In genomic region chr19:56121180-56122167, GRCh38 we compare ENCODE assay signal across 8 cellular contexts. TPM values are rescaled to one million over a fixed set of nuclear protein-coding genes. Genes with fewer than 3 reads are reported as not detected.
A peak's percentile ranks its signal among the peaks of the same experiment; 100 is the strongest.
DNase-seq lines count a peak whose midpoint lies in the region; ATAC-seq and TF ChIP-seq lines count a peak whose summit lies in the region.

TSS of gene ZNF787 (minus strand) at chr19:56121295. CDS start at chr19:56103217, 18,078 bp downstream.

- no peaks in the 10 kb centered on the region for H3K9me2 ChIP-seq in DOHH2 (replicated peaks; ENCODE audit: control insufficient read depth, low read length)
- H3K9me2 ChIP-seq in GM23338 (ENCODE audit: insufficient read depth) = no peaks in the 10 kb centered on the region

- peak within 1 kb of the TSS; percentile 87 for H3K4me2 ChIP-seq in DOHH2 (ENCODE audit: low read length)
- H3K4me2 ChIP-seq in GM23338 = peak within 1 kb of the TSS; percentile 97

- H3K9me3 ChIP-seq in DOHH2 (ENCODE audit: control insufficient read depth, insufficient read depth, low read length) = no peaks in the 10 kb centered on the region

- peaks cover 6% of the 10 kb centered on the region for H3K27me3 Mint-ChIP-seq in GM23338 (ENCODE audit: insufficient read depth, low read depth, poor library complexity)
- H3K27me3 Mint-ChIP-seq in naive thymus-derived CD8-positive, alpha-beta T cell = no peaks in the 10 kb centered on the region

- POLR2A ChIA-PET in naive thymus-derived CD8-positive, alpha-beta T cell (lab: Charles Lee) = interaction anchor here (0.5 to 4.4 kb wide), 8 partner anchors 10 to 334 kb away, joined by 3 to 76 read pairs (median 4); partner anchors contain the start of genes ZNF444 and ZSCAN5A

- H3F3A ChIP-seq in DOHH2 (ENCODE audit: control insufficient read depth, insufficient read depth) = no peaks in the 10 kb centered on the region
- no peaks in the 10 kb centered on the region; the same call in 1 of the 2 replicates for H3F3A ChIP-seq in GM23338 (replicated peaks; ENCODE audit: low read depth)

- H3K79me2 ChIP-seq in DOHH2 (ENCODE audit: control insufficient read depth, low read length) (peaks cover 42% of the 10 kb centered on the region), GM23338 (replicated peaks; ENCODE audit: insufficient read depth) (peaks cover 39% of the 10 kb centered on the region)

- H3K4me3 Mint-ChIP-seq in GM23338 = peak within 1 kb of the TSS; percentile 88
- peak within 1 kb of the TSS; percentile 85 to 97 (median 91) for H3K4me3 Mint-ChIP-seq in naive thymus-derived CD8-positive, alpha-beta T cell

- no peaks in the 10 kb centered on the region for H3K27me3 ChIP-seq in DOHH2 (ENCODE audit: control insufficient read depth, low read length)
- no peaks in the 10 kb centered on the region for H3K27me3 ChIP-seq in GM23338 (ENCODE audit: insufficient read depth)

- TF ChIP-seq CTCF in DOHH2 (IDR thresholded peaks at IDR 0.05; ENCODE audit: low read depth, low read length, poor library complexity, severe bottlenecking) (no peak), GM23338 (conservative IDR thresholded peaks at IDR 0.05; ENCODE audit: low read depth in 2 of 2) (no peak)

- peak within 1 kb of the TSS; percentile 83 for H3K27ac ChIP-seq in DOHH2 (ENCODE audit: low read depth, low read length)
- peak within 1 kb of the TSS; percentile 88 for H3K27ac ChIP-seq in GM23338 (ENCODE audit: low read depth)

- peak; percentile 98 for DNase-seq in GM23338 (ENCODE audit: low spot score)
- DNase-seq in LHCN-M2 (ENCODE audit: low read depth) = peak; percentile 96
- DNase-seq in RPMI8226 = peak; percentile 98
- DNase-seq in activated T-helper 1 cell treated with anti-CD3 and anti-CD28 coated beads, Interleukin-2, amount 50 U/mL, for 16 hours (ENCODE audit: low read depth in 1 of 2, low spot score in 1 of 2) = peak; percentile 93 to 97
- peak; percentile 98 for DNase-seq in fibroblast of gingiva (ENCODE audit: low read depth)
- peak; percentile 94 to 99 (median 96) for DNase-seq in naive thymus-derived CD8-positive, alpha-beta T cell
- DNase-seq in stimulated activated naive CD4-positive, alpha-beta T cell (lab: John Stamatoyannopoulos, UW) = peak; percentile 91 to 97 (median 94)

- H3K4me3 ChIP-seq in DOHH2 (ENCODE audit: low read length) = peak within 1 kb of the TSS; percentile 88
- H3K4me3 ChIP-seq in GM23338 = peak within 1 kb of the TSS; percentile 93

- H3K36me3 ChIP-seq in DOHH2 (ENCODE audit: control insufficient read depth, low read length) = peaks cover 32% of the 10 kb centered on the region
- H3K36me3 ChIP-seq in GM23338 (ENCODE audit: insufficient read depth) = no peaks in the 10 kb centered on the region; the same call in 1 of the 2 replicates

- H3K4me1 Mint-ChIP-seq in GM23338 = peaks cover 29% of the 10 kb centered on the region
- peaks cover 13 to 47% (median 38%) of the 10 kb centered on the region in 4 donors for H3K4me1 Mint-ChIP-seq in naive thymus-derived CD8-positive, alpha-beta T cell

- H4K20me1 ChIP-seq in DOHH2 (ENCODE audit: control insufficient read depth, insufficient read depth, low read depth, low read length) = 0 out of 2 replicates have a peak, but pooled peaks cover 2% of the 10 kb centered on the region
- peaks cover 9% of the 10 kb centered on the region; the same call in 1 of the 2 replicates for H4K20me1 ChIP-seq in GM23338 (replicated peaks; ENCODE audit: insufficient read depth)

- H3K36me3 Mint-ChIP-seq in GM23338 (ENCODE audit: low read depth) = peaks cover 15% of the 10 kb centered on the region
- H3K36me3 Mint-ChIP-seq in naive thymus-derived CD8-positive, alpha-beta T cell = no peaks in the 10 kb centered on the region

- H3K9me3 Mint-ChIP-seq in GM23338 = no peaks in the 10 kb centered on the region; the same call in 2 of the 3 replicates
- H3K9me3 Mint-ChIP-seq in naive thymus-derived CD8-positive, alpha-beta T cell = no peaks in the 10 kb centered on the region

- H3K4me1 ChIP-seq in DOHH2 (ENCODE audit: control insufficient read depth, low read length) (peaks cover 34% of the 10 kb centered on the region), GM23338 (ENCODE audit: insufficient read depth) (peaks cover 15% of the 10 kb centered on the region)

- H2AFZ ChIP-seq in GM23338 = peak within 1 kb of the TSS; percentile 94

- peak; percentile 89 for ATAC-seq in GM23338
- ATAC-seq in naive thymus-derived CD8-positive, alpha-beta T cell = peak; percentile 85 to 91

- peak within 1 kb of the TSS; percentile 92 for H3K27ac Mint-ChIP-seq in GM23338
- H3K27ac Mint-ChIP-seq in naive thymus-derived CD8-positive, alpha-beta T cell = peak within 1 kb of the TSS; percentile 85 to 98 (median 96)

TF ChIP-seq in GM23338, 12 proteins besides CTCF, POLR2A, EP300 and RAD21 (continues in another document):
- no peak for TF ChIP-seq ZNF114 (CRISPR knock-in tag; IDR thresholded peaks at IDR 0.05)
- TF ChIP-seq POLR2AphosphoS5 (IDR thresholded peaks at IDR 0.05; ENCODE audit: low read depth) = peak; percentile 43
- peak; percentile 70 for TF ChIP-seq CREB1 (CRISPR knock-in tag; IDR thresholded peaks at IDR 0.05; ENCODE audit: low read depth)
- TF ChIP-seq ETS1 (IDR thresholded peaks at IDR 0.05) = peak; percentile 73
- TF ChIP-seq, protein P1, sequence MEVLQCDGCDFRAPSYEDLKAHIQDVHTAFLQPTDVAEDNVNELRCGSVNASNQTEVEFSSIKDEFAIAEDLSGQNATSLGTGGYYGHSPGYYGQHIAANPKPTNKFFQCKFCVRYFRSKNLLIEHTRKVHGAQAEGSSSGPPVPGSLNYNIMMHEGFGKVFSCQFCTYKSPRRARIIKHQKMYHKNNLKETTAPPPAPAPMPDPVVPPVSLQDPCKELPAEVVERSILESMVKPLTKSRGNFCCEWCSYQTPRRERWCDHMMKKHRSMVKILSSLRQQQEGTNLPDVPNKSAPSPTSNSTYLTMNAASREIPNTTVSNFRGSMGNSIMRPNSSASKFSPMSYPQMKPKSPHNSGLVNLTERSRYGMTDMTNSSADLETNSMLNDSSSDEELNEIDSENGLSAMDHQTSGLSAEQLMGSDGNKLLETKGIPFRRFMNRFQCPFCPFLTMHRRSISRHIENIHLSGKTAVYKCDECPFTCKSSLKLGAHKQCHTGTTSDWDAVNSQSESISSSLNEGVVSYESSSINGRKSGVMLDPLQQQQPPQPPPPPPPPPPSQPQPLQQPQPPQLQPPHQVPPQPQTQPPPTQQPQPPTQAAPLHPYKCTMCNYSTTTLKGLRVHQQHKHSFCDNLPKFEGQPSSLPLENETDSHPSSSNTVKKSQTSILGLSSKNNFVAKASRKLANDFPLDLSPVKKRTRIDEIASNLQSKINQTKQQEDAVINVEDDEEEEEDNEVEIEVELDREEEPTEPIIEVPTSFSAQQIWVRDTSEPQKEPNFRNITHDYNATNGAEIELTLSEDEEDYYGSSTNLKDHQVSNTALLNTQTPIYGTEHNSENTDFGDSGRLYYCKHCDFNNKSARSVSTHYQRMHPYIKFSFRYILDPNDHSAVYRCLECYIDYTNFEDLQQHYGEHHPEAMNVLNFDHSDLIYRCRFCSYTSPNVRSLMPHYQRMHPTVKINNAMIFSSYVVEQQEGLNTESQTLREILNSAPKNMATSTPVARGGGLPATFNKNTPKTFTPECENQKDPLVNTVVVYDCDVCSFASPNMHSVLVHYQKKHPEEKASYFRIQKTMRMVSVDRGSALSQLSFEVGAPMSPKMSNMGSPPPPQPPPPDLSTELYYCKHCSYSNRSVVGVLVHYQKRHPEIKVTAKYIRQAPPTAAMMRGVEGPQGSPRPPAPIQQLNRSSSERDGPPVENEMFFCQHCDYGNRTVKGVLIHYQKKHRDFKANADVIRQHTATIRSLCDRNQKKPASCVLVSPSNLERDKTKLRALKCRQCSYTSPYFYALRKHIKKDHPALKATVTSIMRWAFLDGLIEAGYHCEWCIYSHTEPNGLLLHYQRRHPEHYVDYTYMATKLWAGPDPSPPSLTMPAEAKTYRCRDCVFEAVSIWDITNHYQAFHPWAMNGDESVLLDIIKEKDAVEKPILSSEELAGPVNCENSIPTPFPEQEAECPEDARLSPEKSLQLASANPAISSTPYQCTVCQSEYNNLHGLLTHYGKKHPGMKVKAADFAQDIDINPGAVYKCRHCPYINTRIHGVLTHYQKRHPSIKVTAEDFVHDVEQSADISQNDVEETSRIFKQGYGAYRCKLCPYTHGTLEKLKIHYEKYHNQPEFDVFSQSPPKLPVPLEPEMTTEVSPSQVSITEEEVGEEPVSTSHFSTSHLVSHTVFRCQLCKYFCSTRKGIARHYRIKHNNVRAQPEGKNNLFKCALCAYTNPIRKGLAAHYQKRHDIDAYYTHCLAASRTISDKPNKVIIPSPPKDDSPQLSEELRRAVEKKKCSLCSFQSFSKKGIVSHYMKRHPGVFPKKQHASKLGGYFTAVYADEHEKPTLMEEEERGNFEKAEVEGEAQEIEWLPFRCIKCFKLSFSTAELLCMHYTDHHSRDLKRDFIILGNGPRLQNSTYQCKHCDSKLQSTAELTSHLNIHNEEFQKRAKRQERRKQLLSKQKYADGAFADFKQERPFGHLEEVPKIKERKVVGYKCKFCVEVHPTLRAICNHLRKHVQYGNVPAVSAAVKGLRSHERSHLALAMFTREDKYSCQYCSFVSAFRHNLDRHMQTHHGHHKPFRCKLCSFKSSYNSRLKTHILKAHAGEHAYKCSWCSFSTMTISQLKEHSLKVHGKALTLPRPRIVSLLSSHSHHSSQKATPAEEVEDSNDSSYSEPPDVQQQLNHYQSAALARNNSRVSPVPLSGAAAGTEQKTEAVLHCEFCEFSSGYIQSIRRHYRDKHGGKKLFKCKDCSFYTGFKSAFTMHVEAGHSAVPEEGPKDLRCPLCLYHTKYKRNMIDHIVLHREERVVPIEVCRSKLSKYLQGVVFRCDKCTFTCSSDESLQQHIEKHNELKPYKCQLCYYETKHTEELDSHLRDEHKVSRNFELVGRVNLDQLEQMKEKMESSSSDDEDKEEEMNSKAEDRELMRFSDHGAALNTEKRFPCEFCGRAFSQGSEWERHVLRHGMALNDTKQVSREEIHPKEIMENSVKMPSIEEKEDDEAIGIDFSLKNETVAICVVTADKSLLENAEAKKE (CRISPR knock-in tag; IDR thresholded peaks at IDR 0.05) = no peak
- no peak for TF ChIP-seq ZNF331 (CRISPR knock-in tag; IDR thresholded peaks at IDR 0.05; ENCODE audit: low read depth)

RNA-seq across cellular contexts. Expression of gene ZNF787, which starts in this region (rescaled TPM):
- 35.3 and 44.6 TPM in 2 replicates for total RNA-seq in GM23338 (2014; rRNA removed; shearing (Covaris generic))
- 12.5 and 15.9 TPM in 2 replicates for polyA plus RNA-seq in GM23338 (2016; fragmentation: Nextera tagmentation; extraction: Ambion mirVana)
- total RNA-seq in LHCN-M2 (2014; rRNA removed) = 25.8 and 26.9 TPM in 2 replicates
- 27.7 TPM for polyA plus RNA-seq in LHCN-M2 (2012)
- 10 to 100 TPM; 29.3 to 29.4 TPM for total RNA-seq in naive thymus-derived CD8-positive, alpha-beta T cell
- 1 to 10 TPM in 2 of 3 donors, under 1 TPM in 1; 0.49 to 1.9 (median 1.2) TPM for polyA plus RNA-seq in naive thymus-derived CD8-positive, alpha-beta T cell

Comparison
In these comparisons a context has a peak if more than half of its experiments do, and no peak if none do; other contexts are left out.
1. Peak in every context shown above with its lines: DNase-seq, ATAC-seq, H3K4me3 ChIP-seq and H3K27ac ChIP-seq.